ENCODE assay signal across 8 cellular contexts in the genomic region with DNA sequence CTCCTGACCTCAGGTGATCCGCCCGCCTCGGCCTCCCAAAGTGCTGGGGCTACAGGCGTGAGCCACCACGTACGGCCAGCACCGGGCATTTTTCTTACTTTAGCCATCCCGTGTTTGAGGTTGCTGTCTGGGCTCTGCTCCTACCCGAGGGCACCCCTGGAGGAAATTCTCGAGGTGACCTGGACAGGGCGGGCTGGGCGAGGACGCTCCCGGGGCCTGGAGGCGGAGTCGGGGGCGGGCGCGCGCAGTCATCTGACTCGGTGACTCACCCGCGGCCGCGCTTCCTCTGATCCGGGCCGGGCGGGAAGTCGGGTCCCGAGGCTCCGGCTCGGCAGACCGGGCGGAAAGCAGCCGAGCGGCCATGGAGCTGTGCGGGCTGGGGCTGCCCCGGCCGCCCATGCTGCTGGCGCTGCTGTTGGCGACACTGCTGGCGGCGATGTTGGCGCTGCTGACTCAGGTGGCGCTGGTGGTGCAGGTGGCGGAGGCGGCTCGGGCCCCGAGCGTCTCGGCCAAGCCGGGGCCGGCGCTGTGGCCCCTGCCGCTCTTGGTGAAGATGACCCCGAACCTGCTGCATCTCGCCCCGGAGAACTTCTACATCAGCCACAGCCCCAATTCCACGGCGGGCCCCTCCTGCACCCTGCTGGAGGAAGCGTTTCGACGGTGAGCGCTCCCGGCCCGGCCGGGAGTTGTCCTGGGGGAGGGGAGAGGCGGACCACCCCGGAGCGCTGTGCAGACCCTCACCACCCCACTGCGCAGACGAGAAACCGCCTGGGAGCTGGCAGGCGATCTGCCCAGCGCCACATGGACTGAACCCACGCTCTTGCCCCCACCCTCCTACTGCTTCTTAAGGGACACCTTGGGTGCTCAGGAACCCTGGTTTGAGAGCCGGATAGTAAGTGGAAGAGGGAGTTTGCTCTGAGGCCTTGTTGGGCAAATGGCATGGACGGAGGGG.
DNase-seq lines count a peak whose midpoint lies in the region; ATAC-seq lines count a peak whose summit lies in the region.

A gene (plus strand): TSS at position 334 of the 952 bp plus-strand sequence. CDS start 28 bp downstream, at position 362.

- DNase-seq in AG08396 (ENCODE audit: low spot score) (peak; percentile 94), NCI-H446 (lab: John Stamatoyannopoulos, UW) (peak; percentile 57 to 84), kidney tubule cell (ENCODE audit: low spot score) (peak; percentile 90)
- DNase-seq in activated CD4-positive, alpha-beta T cell treated with anti-CD3 and anti-CD28 coated beads for 4 hours = peak; percentile 82 to 85
- DNase-seq in stimulated activated CD4-positive, alpha-beta T cell treated with anti-CD3 and anti-CD28 coated beads, Interleukin-1b, Interleukin-23, amount 100 ng/mL, for 1 hour (ENCODE audit: low read depth in 2 of 2) = peak; percentile 56 to 74

- H3K27ac ChIP-seq in cingulate gyrus (ENCODE audit: low read depth, low read length) = peak within 1 kb of the TSS; percentile 75

- ATAC-seq in GM18520 (IDR thresholded peaks at IDR 0.05; ENCODE audit: unreplicated experiment) (peak; percentile 67), HG03045 (IDR thresholded peaks at IDR 0.05; ENCODE audit: unreplicated experiment) (peak; percentile 88)

Comparison
In these comparisons a context has a peak if more than half of its experiments do, and no peak if none do; other contexts are left out.
1. Peak in every context shown above with its lines: DNase-seq, ATAC-seq and H3K27ac ChIP-seq.